ENCODE assay signal across 10 cellular contexts in genomic region chr10:74266-74621, GRCh38. TPM values are rescaled to one million over a fixed set of nuclear protein-coding genes. Genes with fewer than 3 reads are reported as not detected.
DNase-seq lines count a peak whose midpoint lies in the region; TF ChIP-seq lines count a peak whose summit lies in the region.
"Not testable (repeated sequence)": the region's sequence is repeated elsewhere in the genome, so short reads cannot be mapped to it uniquely, and the experiment has no call there.
"Had no signal": no experiment of that assay in that cellular context is flagged by ENCODE, and none has a peak within 500 bp of the region (broad histone marks: within the 10 kb centered on the region; RNA-seq: fewer than 3 reads in every experiment).

No MANE protein-coding gene starts in this region.

- H3K4me1 Mint-ChIP-seq in T-helper 2 cell treated with Interferon-gamma antibody and Interleukin-4, amounts not matched to agents 5 μg/mL and 100 μg/mL, for 36 hours (ENCODE audit: low read depth); activated naive CD4-positive, alpha-beta T cell treated with anti-CD3 and anti-CD28 coated beads, Interleukin-2, amount 50 U/mL, for 24 hours; neural crest cell: not testable (repeated sequence)
- H3K4me1 Mint-ChIP-seq in dendritic cell treated with granulocyte-macrophage colony-stimulating factor and Interleukin-4, amounts not matched to agents 40 ng/mL and 50 ng/mL, for 4 days (ENCODE audit: low read depth), result peaks cover 15% of the 10 kb centered on the region

- not testable (repeated sequence) for H3K27ac ChIP-seq in HUES48 (ENCODE audit: low read depth, low read length); right atrium auricular region; stomach

- H3K4me3 Mint-ChIP-seq in T-helper 2 cell treated with Interferon-gamma antibody and Interleukin-4, amounts not matched to agents 5 μg/mL and 100 μg/mL, for 36 hours, result peak overlapping the region; percentile 81
- peak overlapping the region; percentile 81 for H3K4me3 Mint-ChIP-seq in activated naive CD4-positive, alpha-beta T cell treated with anti-CD3 and anti-CD28 coated beads, Interleukin-2, amount 50 U/mL, for 24 hours
- H3K4me3 Mint-ChIP-seq in dendritic cell treated with granulocyte-macrophage colony-stimulating factor and Interleukin-4, amounts not matched to agents 40 ng/mL and 50 ng/mL, for 4 days, result peak overlapping the region; percentile 82
- H3K4me3 Mint-ChIP-seq in neural crest cell, result peak overlapping the region; percentile 89

- TF ChIP-seq CTCF in AG10803 (conservative IDR thresholded peaks at IDR 0.05; ENCODE audit: low read length); right atrium auricular region (IDR thresholded peaks at IDR 0.05): not testable (repeated sequence)
- TF ChIP-seq CTCF in neural crest cell (conservative IDR thresholded peaks at IDR 0.05) (peak; percentile 5), stomach (IDR thresholded peaks at IDR 0.05) (peak in 1 of 7 experiments; percentile 7)

- not testable (repeated sequence) for H3K27me3 ChIP-seq in HUES48 (ENCODE audit: control insufficient read depth, insufficient read depth, low read length); right atrium auricular region
- peaks cover 0 to 32% (median 0%) of the 10 kb centered on the region in 3 donors for H3K27me3 ChIP-seq in stomach

- H3K27me3 Mint-ChIP-seq in T-helper 2 cell treated with Interferon-gamma antibody and Interleukin-4, amounts not matched to agents 5 μg/mL and 100 μg/mL, for 36 hours (ENCODE audit: low read depth), result peaks cover 32% of the 10 kb centered on the region
- not testable (repeated sequence) for H3K27me3 Mint-ChIP-seq in activated naive CD4-positive, alpha-beta T cell treated with anti-CD3 and anti-CD28 coated beads, Interleukin-2, amount 50 U/mL, for 24 hours; neural crest cell (ENCODE audit: low read depth)
- peaks cover 70% of the 10 kb centered on the region for H3K27me3 Mint-ChIP-seq in dendritic cell treated with granulocyte-macrophage colony-stimulating factor and Interleukin-4, amounts not matched to agents 40 ng/mL and 50 ng/mL, for 4 days

- not testable (repeated sequence) for H3K9me3 ChIP-seq in HUES48 (ENCODE audit: control insufficient read depth, insufficient read depth, low read length); right atrium auricular region; stomach

- TF ChIP-seq EP300 in stomach (IDR thresholded peaks at IDR 0.05), result not testable (repeated sequence)

- WGBS in stomach, 5 donors, result 31 to 50% (median 34%) methylated on average over 14 to 17 of the region's 17 CpGs

- H3K9ac ChIP-seq in HUES48 (ENCODE audit: low read depth, low read length), result not testable (repeated sequence)

- intact Hi-C loops in dendritic cell treated with granulocyte-macrophage colony-stimulating factor and Interleukin-4, amounts not matched to agents 40 ng/mL and 50 ng/mL, for 4 days (cut with micrococcal nuclease); stomach (cut with DNase I; ENCODE audit: low total_unique reads): not testable (repeated sequence)

- H3K27ac Mint-ChIP-seq in T-helper 2 cell treated with Interferon-gamma antibody and Interleukin-4, amounts not matched to agents 5 μg/mL and 100 μg/mL, for 36 hours; activated naive CD4-positive, alpha-beta T cell treated with anti-CD3 and anti-CD28 coated beads, Interleukin-2, amount 50 U/mL, for 24 hours; dendritic cell treated with granulocyte-macrophage colony-stimulating factor and Interleukin-4, amounts not matched to agents 40 ng/mL and 50 ng/mL, for 4 days: not testable (repeated sequence)
- peak overlapping the region; percentile 43 for H3K27ac Mint-ChIP-seq in neural crest cell (ENCODE audit: unreplicated experiment)

- H3K4me1 ChIP-seq in HUES48 (ENCODE audit: control insufficient read depth, insufficient read depth, low read length); right atrium auricular region: not testable (repeated sequence)
- peaks cover 0 to 16% (median 12%) of the 10 kb centered on the region in 4 donors for H3K4me1 ChIP-seq in stomach

- not testable (repeated sequence) for H3K9me3 Mint-ChIP-seq in T-helper 2 cell treated with Interferon-gamma antibody and Interleukin-4, amounts not matched to agents 5 μg/mL and 100 μg/mL, for 36 hours; activated naive CD4-positive, alpha-beta T cell treated with anti-CD3 and anti-CD28 coated beads, Interleukin-2, amount 50 U/mL, for 24 hours; dendritic cell treated with granulocyte-macrophage colony-stimulating factor and Interleukin-4, amounts not matched to agents 40 ng/mL and 50 ng/mL, for 4 days; neural crest cell

- H3K36me3 ChIP-seq in HUES48 (ENCODE audit: control insufficient read depth, insufficient read depth, low read length); right atrium auricular region; stomach: not testable (repeated sequence)

- H3K36me3 Mint-ChIP-seq in T-helper 2 cell treated with Interferon-gamma antibody and Interleukin-4, amounts not matched to agents 5 μg/mL and 100 μg/mL, for 36 hours (ENCODE audit: low read depth); activated naive CD4-positive, alpha-beta T cell treated with anti-CD3 and anti-CD28 coated beads, Interleukin-2, amount 50 U/mL, for 24 hours; dendritic cell treated with granulocyte-macrophage colony-stimulating factor and Interleukin-4, amounts not matched to agents 40 ng/mL and 50 ng/mL, for 4 days (ENCODE audit: low read depth); neural crest cell (ENCODE audit: low read depth): not testable (repeated sequence)

- TF ChIP-seq POLR2A in stomach (IDR thresholded peaks at IDR 0.05), result not testable (repeated sequence)

- H3K4me3 ChIP-seq in AG10803 (ENCODE audit: low read length) (peak overlapping the region; percentile 59), HUES48 (ENCODE audit: low read depth, low read length) (peak overlapping the region; percentile 61; the same call in 1 of the 2 replicates), right atrium auricular region (peak overlapping the region; percentile 40 to 57), stomach (peak overlapping the region; percentile 49 to 74 (median 56))

- not testable (repeated sequence) for DNase-seq in AG10803 (ENCODE audit: low read depth); T-helper 2 cell treated with Interferon-gamma antibody and Interleukin-4, amounts not matched to agents 5 μg/mL and 100 μg/mL, for 36 hours (ENCODE audit: low spot score); right atrium auricular region (ENCODE audit: low spot score); neural crest cell (ENCODE audit: low read depth, low spot score); stomach

RNA-seq across cellular contexts. Expression of gene TUBB8, which starts 25.1 kb away (rescaled TPM):
- not detected for total RNA-seq in right atrium auricular region
- total RNA-seq in neural crest cell, result 0.45 and 0.68 TPM in 2 replicates
- not detected for total RNA-seq in stomach
- polyA plus RNA-seq in stomach, result under 1 TPM in 1 of 3 donors, not detected in 2; 0.15 TPM
- total RNA-seq: prostate gland, SK-MEL-5 had no signal
